10 cellular contexts compared by ENCODE assay signal in the genomic region with DNA sequence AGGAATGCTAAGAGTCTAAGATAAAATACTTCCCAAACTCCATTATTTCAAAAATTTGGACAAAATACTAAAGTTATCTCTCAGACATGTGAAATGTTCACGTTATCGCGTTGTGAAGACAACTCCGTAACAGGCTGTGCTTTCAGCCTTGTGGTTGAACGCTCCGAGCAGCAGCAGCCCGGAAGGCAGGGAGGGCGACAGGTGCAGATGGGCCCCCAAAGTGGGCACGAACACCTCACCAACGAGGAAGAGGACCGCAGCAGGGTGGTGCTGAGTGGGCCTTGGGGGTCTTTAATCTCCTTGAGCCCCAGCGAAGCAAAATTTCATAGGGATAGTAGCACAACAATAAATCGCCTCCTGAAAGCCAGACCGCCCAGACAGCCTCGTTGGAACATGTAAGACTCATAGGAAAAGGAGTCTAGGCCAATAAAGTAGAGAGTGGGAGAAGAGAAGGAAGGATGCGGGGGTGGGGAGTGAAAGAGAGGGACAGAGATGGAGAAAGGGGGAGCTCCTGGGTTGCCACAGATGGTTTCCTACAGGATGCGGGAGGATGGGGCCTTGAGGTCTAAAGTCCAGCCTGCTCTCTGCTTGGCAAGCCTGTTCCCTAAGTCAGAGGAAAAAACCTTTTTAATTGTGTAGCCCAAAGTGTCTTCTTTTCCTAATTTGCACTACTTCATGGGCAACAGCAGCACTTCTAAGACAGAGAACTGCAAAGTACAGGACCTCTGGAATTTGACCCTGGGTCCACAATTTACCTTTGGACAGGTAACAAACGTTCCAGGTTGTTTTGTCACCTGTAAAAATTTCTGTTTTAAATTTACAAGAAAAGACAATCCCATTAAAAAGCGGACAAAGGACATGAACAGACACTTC. TPM values are rescaled to one million over a fixed set of nuclear protein-coding genes. Genes with fewer than 3 reads are reported as not detected.
DNase-seq lines count a peak whose midpoint lies in the region; TF ChIP-seq lines count a peak whose summit lies in the region.
"Had no signal": no experiment of that assay in that cellular context is flagged by ENCODE, and none has a peak within 500 bp of the region (broad histone marks: within the 10 kb centered on the region; RNA-seq: fewer than 3 reads in every experiment).

No MANE protein-coding gene starts in this region.

- H3K9me3 ChIP-seq in tibial artery = no peaks in the 10 kb centered on the region

- CTCF ChIA-PET in activated CD4-positive, alpha-beta T cell treated with anti-CD3 and anti-CD28 coated beads, Interleukin-2, amount 10 ng/mL, durations not matched to agents 7 days and 5 days (lab: Charles Lee) = interaction anchor here (1.7 kb wide), 1 partner anchor 10 kb away, joined by 5 read pairs; no protein-coding TSS in a partner anchor

- intact Hi-C loops in tibial artery (cut with DNase I; ENCODE audit: low total_unique reads) = no loop called here

- no peak overlapping the region for H2BK15ac ChIP-seq in mesendoderm (replicated peaks; ENCODE audit: low read depth)

- no peak overlapping the region for H4K8ac ChIP-seq in mesendoderm (ENCODE audit: low read depth, low read length)

- H3K27me3 Mint-ChIP-seq in activated CD4-positive, alpha-beta T cell treated with anti-CD3 and anti-CD28 coated beads, Interleukin-2, amount 10 ng/mL, durations not matched to agents 7 days and 5 days = peaks cover 74% of the 10 kb centered on the region

- no peaks in the 10 kb centered on the region for H3K27me3 ChIP-seq in mesendoderm (ENCODE audit: insufficient read depth, low read length, poor library complexity)
- H3K27me3 ChIP-seq in tibial artery = no peaks in the 10 kb centered on the region

- POLR2A ChIA-PET in activated CD4-positive, alpha-beta T cell treated with anti-CD3 and anti-CD28 coated beads, Interleukin-2, amount 10 ng/mL, durations not matched to agents 7 days and 5 days (lab: Charles Lee) = interaction anchor here (0.6 kb wide), 1 partner anchor 12 kb away, joined by 3 read pairs; no protein-coding TSS in a partner anchor

- no peak overlapping the region for H3K4me2 ChIP-seq in mesendoderm (ENCODE audit: low read length)

- peaks cover 2% of the 10 kb centered on the region for H3K79me2 ChIP-seq in mesendoderm (ENCODE audit: control insufficient read depth, insufficient read depth, low read length)

- no peak overlapping the region for H3K4ac ChIP-seq in mesendoderm (ENCODE audit: low read depth, low read length)

- TF ChIP-seq CTCF in tibial artery (IDR thresholded peaks at IDR 0.05) = no peak

- no peak overlapping the region for H3K23ac ChIP-seq in mesendoderm (ENCODE audit: low read length)

- no peak overlapping the region for H3K56ac ChIP-seq in mesendoderm (ENCODE audit: low read length)

- no peaks in the 10 kb centered on the region for H3K4me1 ChIP-seq in mesendoderm (ENCODE audit: control insufficient read depth, low read depth, low read length)
- H3K4me1 ChIP-seq in tibial artery = peaks cover 0 to 31% (median 18%) of the 10 kb centered on the region in 4 donors

- peak overlapping the region; percentile 70 for H3K4me3 Mint-ChIP-seq in activated CD4-positive, alpha-beta T cell treated with anti-CD3 and anti-CD28 coated beads, Interleukin-2, amount 10 ng/mL, durations not matched to agents 7 days and 5 days

- no peaks in the 10 kb centered on the region for H3K36me3 Mint-ChIP-seq in activated CD4-positive, alpha-beta T cell treated with anti-CD3 and anti-CD28 coated beads, Interleukin-2, amount 10 ng/mL, durations not matched to agents 7 days and 5 days (ENCODE audit: low read depth)

- no peak overlapping the region for H2BK5ac ChIP-seq in mesendoderm (ENCODE audit: low read length)

- no peak overlapping the region for H3K18ac ChIP-seq in mesendoderm (ENCODE audit: low read length)

- H3K9ac ChIP-seq in mesendoderm (ENCODE audit: low read length) = no peak overlapping the region

- H3K27ac Mint-ChIP-seq in activated CD4-positive, alpha-beta T cell treated with anti-CD3 and anti-CD28 coated beads, Interleukin-2, amount 10 ng/mL, durations not matched to agents 7 days and 5 days = no peak overlapping the region

- peaks cover 7% of the 10 kb centered on the region for H3K4me1 Mint-ChIP-seq in activated CD4-positive, alpha-beta T cell treated with anti-CD3 and anti-CD28 coated beads, Interleukin-2, amount 10 ng/mL, durations not matched to agents 7 days and 5 days

- H3K9me3 Mint-ChIP-seq in activated CD4-positive, alpha-beta T cell treated with anti-CD3 and anti-CD28 coated beads, Interleukin-2, amount 10 ng/mL, durations not matched to agents 7 days and 5 days = no peaks in the 10 kb centered on the region

- no peak overlapping the region for H4K5ac ChIP-seq in mesendoderm (ENCODE audit: low read length)

- no peaks in the 10 kb centered on the region for H3K36me3 ChIP-seq in mesendoderm (ENCODE audit: control insufficient read depth, insufficient read depth, low read length)
- no peaks in the 10 kb centered on the region for H3K36me3 ChIP-seq in tibial artery

- no peak overlapping the region for H2AK5ac ChIP-seq in mesendoderm (ENCODE audit: low read length)

- H3K4me3 ChIP-seq in mesendoderm (ENCODE audit: low read length) (no peak overlapping the region), tibial artery (peak overlapping the region; percentile 77 to 86)
- H3K4me3 ChIP-seq: GM12878 had no signal

- peak overlapping the region; percentile 54 for H3K27ac ChIP-seq in cingulate gyrus (ENCODE audit: low read depth, low read length)
- H3K27ac ChIP-seq in mesendoderm (ENCODE audit: low read depth, low read length) = no peak overlapping the region
- peak overlapping the region; percentile 91 to 99 for H3K27ac ChIP-seq in tibial artery

- DNase-seq in activated CD4-positive, alpha-beta T cell treated with anti-CD3 and anti-CD28 coated beads, Interleukin-2, amount 10 ng/mL, durations not matched to agents 7 days and 5 days = no peak
- DNase-seq in activated CD4-positive, alpha-beta T cell treated with anti-CD3 and anti-CD28 coated beads for 4 hours = no peak
- DNase-seq in mesendoderm = peak; percentile 7
- no peak for DNase-seq in tibial artery
- DNase-seq in NCI-H128 (lab: John Stamatoyannopoulos, UW; ENCODE audit: unreplicated experiment) = no peak
- DNase-seq in amniotic stem cell (lab: John Stamatoyannopoulos, UW) = no peak
- no peak for DNase-seq in ureter (ENCODE audit: low spot score)
- DNase-seq: activated CD8-positive, alpha-beta memory T cell treated with anti-CD3 and anti-CD28 coated beads, Interleukin-2, amount 50 U/mL, for 48 hours had no signal

- H3K79me1 ChIP-seq in mesendoderm (ENCODE audit: low read length) = no peaks in the 10 kb centered on the region

- no peak overlapping the region for H2BK120ac ChIP-seq in mesendoderm (ENCODE audit: low read depth, low read length)

- WGBS in mesendoderm (ENCODE audit: extremely low coverage, insufficient coverage, low lambda C conversion rate) = no CpG with 5 or more reads among the region's 19 CpGs

RNA-seq across cellular contexts. Expression of gene FAM110C, which starts 1.3 kb away (rescaled TPM):
- total RNA-seq in activated CD4-positive, alpha-beta T cell treated with anti-CD3 and anti-CD28 coated beads, Interleukin-2, amount 10 ng/mL, durations not matched to agents 7 days and 5 days = under 1 TPM; 0.21 to 0.22 TPM
- polyA plus RNA-seq in mesendoderm (2013, experiment 1 of 2) = 2.6 TPM
- polyA plus RNA-seq in mesendoderm (2013, experiment 2 of 2) = 3.1 TPM
- total RNA-seq in ureter = 21.8 TPM
- total RNA-seq: GM12878 had no signal
- polyA plus RNA-seq: GM12878 had no signal

Comparison
In these comparisons a context has a peak if more than half of its experiments do, and no peak if none do; other contexts are left out.
1. RNA of gene FAM110C, which starts 1.3 kb away (total RNA-seq): 21.8 TPM in ureter (single experiment); 0.21 to 0.22 TPM in activated CD4-positive, alpha-beta T cell treated with anti-CD3 and anti-CD28 coated beads, Interleukin-2, amount 10 ng/mL, durations not matched to agents 7 days and 5 days; every median in the first group is over 10 times any median in the second.